Comparison of ENCODE assay signal across 24 cellular contexts in the genomic region with DNA sequence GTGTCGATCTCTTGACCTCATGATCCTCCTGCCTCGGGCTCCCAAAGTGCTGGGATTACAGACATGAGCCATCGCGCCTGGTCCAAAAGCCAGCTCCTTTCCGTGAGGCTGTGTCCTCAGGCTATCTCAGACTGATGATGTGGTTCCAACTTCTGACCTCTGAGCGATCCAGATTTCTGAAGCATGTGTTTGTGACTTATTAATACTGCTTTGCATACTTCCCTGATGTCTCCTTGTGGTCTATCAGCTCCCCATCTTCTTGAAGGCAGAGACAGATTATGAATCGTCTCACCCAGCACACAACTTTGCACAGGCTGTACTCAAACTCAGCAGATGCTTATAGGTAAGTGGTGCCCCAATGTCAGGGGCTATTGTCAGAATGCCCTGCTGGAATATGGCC.
"Had no signal": no experiment of that assay in that cellular context is flagged by ENCODE, and none has a peak within 500 bp of the region (broad histone marks: within the 10 kb centered on the region; RNA-seq: fewer than 3 reads in every experiment).

No MANE protein-coding gene starts in this region.

- ATAC-seq: activated T-cell treated with anti-CD3 and anti-CD28 coated beads, Interleukin-2, amount 50 U/mL, for 72 hours; heart left ventricle; left colon; T-cell; WTC11 had no signal

- H3K27ac Mint-ChIP-seq: activated naive CD4-positive, alpha-beta T cell treated with anti-CD3 and anti-CD28 coated beads for 36 hours; activated naive CD8-positive, alpha-beta T cell treated with anti-CD3 and anti-CD28 coated beads, Interleukin-2, amount 10 ng/mL, durations not matched to agents 7 days and 5 days; activated T-cell treated with anti-CD3 and anti-CD28 coated beads, Interleukin-2, amount 50 U/mL, for 72 hours; naive B cell; T-cell; T-helper 2 cell treated with Interferon-gamma antibody and Interleukin-4, amounts not matched to agents 5 μg/mL and 100 μg/mL, for 36 hours; WTC11 had no signal

- H3K4me3 Mint-ChIP-seq: activated naive CD4-positive, alpha-beta T cell treated with anti-CD3 and anti-CD28 coated beads for 36 hours; activated naive CD8-positive, alpha-beta T cell treated with anti-CD3 and anti-CD28 coated beads, Interleukin-2, amount 10 ng/mL, durations not matched to agents 7 days and 5 days; activated T-cell treated with anti-CD3 and anti-CD28 coated beads, Interleukin-2, amount 50 U/mL, for 72 hours; naive B cell; T-cell; T-helper 2 cell treated with Interferon-gamma antibody and Interleukin-4, amounts not matched to agents 5 μg/mL and 100 μg/mL, for 36 hours had no signal

- FAIRE-seq: TTC549 had no signal

- H3K9me3 Mint-ChIP-seq: activated naive CD4-positive, alpha-beta T cell treated with anti-CD3 and anti-CD28 coated beads for 36 hours; activated naive CD8-positive, alpha-beta T cell treated with anti-CD3 and anti-CD28 coated beads, Interleukin-2, amount 10 ng/mL, durations not matched to agents 7 days and 5 days; activated T-cell treated with anti-CD3 and anti-CD28 coated beads, Interleukin-2, amount 50 U/mL, for 72 hours; neural crest cell; T-cell; T-helper 2 cell treated with Interferon-gamma antibody and Interleukin-4, amounts not matched to agents 5 μg/mL and 100 μg/mL, for 36 hours had no signal

- H3K4me1 Mint-ChIP-seq: activated naive CD8-positive, alpha-beta T cell treated with anti-CD3 and anti-CD28 coated beads, Interleukin-2, amount 10 ng/mL, durations not matched to agents 7 days and 5 days had no signal

- DNase-seq: activated CD4-positive, alpha-beta T cell treated with anti-CD3 and anti-CD28 coated beads, Interleukin-2, amount 50 U/mL, for 48 hours; activated effector memory CD4-positive, alpha-beta T cell treated with Interleukin-2 at 50 U/mL for 16 hours; activated naive CD4-positive, alpha-beta T cell treated with anti-CD3 and anti-CD28 coated beads for 36 hours; activated naive CD8-positive, alpha-beta T cell treated with anti-CD3 and anti-CD28 coated beads, Interleukin-2, amount 10 ng/mL, durations not matched to agents 7 days and 5 days; activated T-cell treated with anti-CD3 and anti-CD28 coated beads, Interleukin-2, amount 50 U/mL, for 72 hours; amniotic stem cell; cerebellar nuclear complex; esophagus squamous epithelium; heart left ventricle; islet precursor cell; left colon; naive B cell; occipital lobe; posterior cingulate gyrus; sigmoid colon; stimulated activated CD4-positive, alpha-beta T cell treated with anti-CD3 and anti-CD28 coated beads, Interleukin-2, amount 100 ng/mL, for 48 hours; stimulated activated naive CD4-positive, alpha-beta T cell; T-cell; testis; trophoblast cell had no signal

- H3K36me3 Mint-ChIP-seq: activated naive CD8-positive, alpha-beta T cell treated with anti-CD3 and anti-CD28 coated beads, Interleukin-2, amount 10 ng/mL, durations not matched to agents 7 days and 5 days; T-cell; WTC11 had no signal
